ENCODE assay signal across 8 cellular contexts in the genomic region with DNA sequence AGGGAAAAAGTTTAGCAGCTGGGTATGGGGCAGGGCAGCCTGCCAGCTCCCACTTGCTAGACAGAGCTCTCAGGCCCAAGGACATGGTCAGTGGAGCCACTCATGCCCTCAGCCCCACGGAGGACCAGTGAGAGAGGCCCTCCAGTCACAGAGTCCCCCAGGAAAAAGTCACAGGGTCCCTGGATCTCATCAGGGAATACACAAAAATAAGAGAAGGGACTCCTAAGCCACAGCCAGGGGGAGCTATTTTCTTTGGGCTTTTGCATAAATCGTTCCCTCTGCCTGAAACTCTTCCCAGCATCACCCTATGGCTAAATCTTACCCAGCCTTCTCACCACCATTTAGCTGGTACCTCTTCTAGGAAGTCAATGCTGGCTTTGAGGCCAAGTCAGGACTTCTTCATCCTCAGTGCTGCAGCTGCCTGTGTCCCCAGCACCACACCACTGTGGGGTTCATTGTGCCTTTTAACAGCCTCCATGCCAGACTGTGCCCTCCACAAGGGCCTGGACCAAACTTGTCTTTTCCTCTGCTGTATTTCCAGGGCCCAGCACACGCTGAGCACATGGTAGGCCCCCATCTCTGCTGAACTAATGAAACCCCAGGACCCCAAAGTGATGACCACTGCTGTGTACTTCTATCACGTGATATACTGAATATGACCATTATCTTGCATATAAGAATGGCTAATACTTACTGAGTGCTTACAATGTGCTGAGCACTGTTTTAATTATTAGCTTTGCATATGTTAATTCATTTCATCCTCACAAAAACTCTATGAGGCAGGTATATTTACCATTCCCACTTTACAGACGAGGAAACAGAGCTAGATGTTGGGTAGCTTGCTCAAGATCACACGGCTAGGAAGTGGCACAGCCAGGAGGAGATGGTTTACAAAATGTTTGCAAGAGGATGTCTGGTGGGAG. TPM values are rescaled to one million over a fixed set of nuclear protein-coding genes. Genes with fewer than 3 reads are reported as not detected.
DNase-seq lines count a peak whose midpoint lies in the region; ATAC-seq and TF ChIP-seq lines count a peak whose summit lies in the region.

No MANE protein-coding gene starts in this region.

- TF ChIP-seq CTCF in AG09319 (IDR thresholded peaks at IDR 0.05; ENCODE audit: low read depth, low read length) (peak; percentile 68), GM12864 (IDR thresholded peaks at IDR 0.05; ENCODE audit: low read depth, low read length, missing control alignments) (peak; percentile 77), psoas muscle (IDR thresholded peaks at IDR 0.05) (peak; percentile 53)

- DNase-seq in AG09319 (ENCODE audit: extremely low read depth, low read depth) (no peak), GM12864 (ENCODE audit: low read depth) (no peak), NCI-H345 (lab: John Stamatoyannopoulos, UW) (peak; percentile 27), germinal center (ENCODE audit: low spot score) (peak; percentile 32), psoas muscle (peak in 1 of 2 donors; percentile 60), GM19240 (ENCODE audit: insufficient read length, low spot score) (no peak)
- DNase-seq in activated T-cell treated with anti-CD3 and anti-CD28 coated beads, Interleukin-2, amount 50 U/mL, for 72 hours = peak in 1 of 2 donors; percentile 29
- no peak for DNase-seq in stimulated activated CD4-positive, alpha-beta T cell treated with anti-CD3 and anti-CD28 coated beads, Interleukin-1b, Interleukin-23, amount 100 ng/mL, for 48 hours

- H3K4me1 ChIP-seq in psoas muscle = peaks cover 27% of the 10 kb centered on the region

- H3K9me3 ChIP-seq in psoas muscle = no peaks in the 10 kb centered on the region

- H3K36me3 Mint-ChIP-seq in activated T-cell treated with anti-CD3 and anti-CD28 coated beads, Interleukin-2, amount 50 U/mL, for 72 hours (ENCODE audit: insufficient read depth in 2 of 2) = peaks cover 5 to 13% of the 10 kb centered on the region in 2 donors

- intact Hi-C loops in psoas muscle (cut with DNase I) = loop anchor here in 1 of 2 donors (5.0 kb wide), 2 partner anchors 78 to 122 kb away; a partner anchor contains a TSS

- no peaks in the 10 kb centered on the region for H3K27me3 Mint-ChIP-seq in activated T-cell treated with anti-CD3 and anti-CD28 coated beads, Interleukin-2, amount 50 U/mL, for 72 hours (ENCODE audit: low read depth)

- peaks cover 7 to 44% of the 10 kb centered on the region in 2 donors for H3K36me3 ChIP-seq in psoas muscle (ENCODE audit: insufficient read depth in 1 of 2, low read depth in 1 of 2)

- no peak for ATAC-seq in activated T-cell treated with anti-CD3 and anti-CD28 coated beads, Interleukin-2, amount 50 U/mL, for 72 hours (replicated peaks in 1 of 2)
- no peak for ATAC-seq in psoas muscle

- H3K27me3 ChIP-seq in psoas muscle (ENCODE audit: insufficient read depth in 3 of 3, low read length in 2 of 3) = no peaks in the 10 kb centered on the region

- peak overlapping the region; percentile 96 for H3K4me3 ChIP-seq in GM12864 (ENCODE audit: low read depth, low read length)
- peak overlapping the region; percentile 93 for H3K4me3 ChIP-seq in psoas muscle

- peak overlapping the region; percentile 97 for H3K27ac ChIP-seq in psoas muscle

- peak overlapping the region; percentile 54 for H3K27ac Mint-ChIP-seq in activated T-cell treated with anti-CD3 and anti-CD28 coated beads, Interleukin-2, amount 50 U/mL, for 72 hours

- H3K4me3 Mint-ChIP-seq in activated T-cell treated with anti-CD3 and anti-CD28 coated beads, Interleukin-2, amount 50 U/mL, for 72 hours = peak overlapping the region; percentile 93

- H3K9me3 Mint-ChIP-seq in activated T-cell treated with anti-CD3 and anti-CD28 coated beads, Interleukin-2, amount 50 U/mL, for 72 hours = no peaks in the 10 kb centered on the region

- H3K4me1 Mint-ChIP-seq in activated T-cell treated with anti-CD3 and anti-CD28 coated beads, Interleukin-2, amount 50 U/mL, for 72 hours (ENCODE audit: low read depth) = peaks cover 28% of the 10 kb centered on the region

- 31 to 51% (median 39%) methylated on average over 6 of the region's 6 CpGs for WGBS in psoas muscle, 3 donors

RNA-seq across cellular contexts. Expression of a gene that starts 2.0 kb away (rescaled TPM):
- total RNA-seq in activated T-cell treated with anti-CD3 and anti-CD28 coated beads, Interleukin-2, amount 50 U/mL, for 72 hours = 10 to 100 TPM; 28.4 to 29.8 TPM
- 10 to 100 TPM; 10.2 to 11.5 (median 10.9) TPM for total RNA-seq in psoas muscle
- 1 to 10 TPM; 6.9 to 9.0 (median 7.2) TPM for polyA plus RNA-seq in psoas muscle

RNA-seq across cellular contexts. Expression of a gene that starts 35.5 kb away (rescaled TPM):
- 10 to 100 TPM; 38.7 to 42.0 TPM for total RNA-seq in activated T-cell treated with anti-CD3 and anti-CD28 coated beads, Interleukin-2, amount 50 U/mL, for 72 hours
- total RNA-seq in psoas muscle = 10 to 100 TPM; 24.7 to 46.7 (median 32.0) TPM
- 10 to 100 TPM; 26.0 to 41.3 (median 29.7) TPM for polyA plus RNA-seq in psoas muscle

RNA-seq across cellular contexts. Expression of a gene that starts 38.7 kb away (rescaled TPM):
- under 1 TPM in 1 of 2 donors, not detected in 1; 0.14 TPM for total RNA-seq in activated T-cell treated with anti-CD3 and anti-CD28 coated beads, Interleukin-2, amount 50 U/mL, for 72 hours
- 1 to 10 TPM in 1 of 4 donors, under 1 TPM in 3; 0.30 to 1.2 (median 0.53) TPM for total RNA-seq in psoas muscle
- polyA plus RNA-seq in psoas muscle = under 1 TPM; 0.07 to 0.20 (median 0.19) TPM

RNA-seq across cellular contexts. Expression of a gene that starts 58.0 kb away (rescaled TPM):
- total RNA-seq in activated T-cell treated with anti-CD3 and anti-CD28 coated beads, Interleukin-2, amount 50 U/mL, for 72 hours = 10 to 100 TPM in 1 of 2 donors, 1 to 10 TPM in 1; 8.9 to 18.0 TPM
- total RNA-seq in psoas muscle = 10 to 100 TPM; 19.0 to 38.0 (median 33.9) TPM
- 10 to 100 TPM in 2 of 3 donors, 1 to 10 TPM in 1; 7.9 to 14.4 (median 13.1) TPM for polyA plus RNA-seq in psoas muscle

RNA-seq across cellular contexts. Expression of a gene that starts 59.0 kb away (rescaled TPM):
- 1 to 10 TPM; 1.2 to 3.2 TPM for total RNA-seq in activated T-cell treated with anti-CD3 and anti-CD28 coated beads, Interleukin-2, amount 50 U/mL, for 72 hours
- not detected for total RNA-seq in psoas muscle
- polyA plus RNA-seq in psoas muscle = under 1 TPM in 1 of 3 donors, not detected in 2; 0.29 TPM

Comparison
In these comparisons a context has a peak if more than half of its experiments do, and no peak if none do; other contexts are left out.
1. DNase-seq: peak in NCI-H345 (single experiment) and germinal center (single experiment); none in AG09319 (single experiment), GM12864 (single experiment), GM19240 (single experiment) and stimulated activated CD4-positive, alpha-beta T cell treated with anti-CD3 and anti-CD28 coated beads, Interleukin-1b, Interleukin-23, amount 100 ng/mL, for 48 hours (single experiment).
2. Peak in every context shown above with its lines, with median percentiles within 50 percentile points of each other: CTCF ChIP-seq.